ENCODE assay signal across 13 cellular contexts in genomic region chr2:151334082-151334815, GRCh38.
DNase-seq lines count a peak whose midpoint lies in the region; ATAC-seq and TF ChIP-seq lines count a peak whose summit lies in the region.
"Had no signal": no experiment of that assay in that cellular context is flagged by ENCODE, and none has a peak within 500 bp of the region (broad histone marks: within the 10 kb centered on the region; RNA-seq: fewer than 3 reads in every experiment).

No MANE protein-coding gene starts in this region.

- no peak for TF ChIP-seq CTCF in retinal pigment epithelial cell (conservative IDR thresholded peaks at IDR 0.05; ENCODE audit: low read depth, low read length)

- no peak overlapping the region for H3K4me3 ChIP-seq in retinal pigment epithelial cell (ENCODE audit: low read length)
- H3K4me3 ChIP-seq: coronary artery, skin epidermis had no signal

- DNase-seq in GM03348 (ENCODE audit: low spot score) (peak; percentile 84), fibroblast of the conjunctiva (ENCODE audit: low read depth) (peak; percentile 94), retinal pigment epithelial cell (ENCODE audit: low read depth) (peak; percentile 39), NCI-H1048 (lab: John Stamatoyannopoulos, UW) (no peak)
- DNase-seq: islet precursor cell; NCI-H187 treated with DMSO at 0.1 percent for 48 hours; stimulated activated naive CD4-positive, alpha-beta T cell had no signal

- peak; percentile 97 for ATAC-seq in SK-N-SH treated with all-trans-retinoic acid at 6 μM for 48 hours
- ATAC-seq in GM18867 (IDR thresholded peaks at IDR 0.05; ENCODE audit: unreplicated experiment): no peak
- no peak for ATAC-seq in HG02852 (IDR thresholded peaks at IDR 0.05; ENCODE audit: unreplicated experiment)
- ATAC-seq in HG03095 (IDR thresholded peaks at IDR 0.05; ENCODE audit: unreplicated experiment): no peak

TF ChIP-seq in SK-N-SH treated with all-trans-retinoic acid at 6 μM for 48 hours, 23 proteins besides CTCF, POLR2A, EP300 and RAD21:
- peak; percentile 53 for TF ChIP-seq ISL1 (CRISPR knock-in tag; IDR thresholded peaks at IDR 0.05)
- peak; percentile 64; the same call in 1 of the 2 replicates for TF ChIP-seq TCF4 (CRISPR knock-in tag; IDR thresholded peaks at IDR 0.05; ENCODE audit: borderline replicate concordance)
- TF ChIP-seq ARNTL (CRISPR knock-in tag; IDR thresholded peaks at IDR 0.05; ENCODE audit: borderline replicate concordance, low read depth): no peak
- no peak for TF ChIP-seq POU6F1 (CRISPR knock-in tag; IDR thresholded peaks at IDR 0.05; ENCODE audit: borderline replicate concordance, low read depth)
